Comparison of ENCODE assay signal across 14 cellular contexts in the genomic region with DNA sequence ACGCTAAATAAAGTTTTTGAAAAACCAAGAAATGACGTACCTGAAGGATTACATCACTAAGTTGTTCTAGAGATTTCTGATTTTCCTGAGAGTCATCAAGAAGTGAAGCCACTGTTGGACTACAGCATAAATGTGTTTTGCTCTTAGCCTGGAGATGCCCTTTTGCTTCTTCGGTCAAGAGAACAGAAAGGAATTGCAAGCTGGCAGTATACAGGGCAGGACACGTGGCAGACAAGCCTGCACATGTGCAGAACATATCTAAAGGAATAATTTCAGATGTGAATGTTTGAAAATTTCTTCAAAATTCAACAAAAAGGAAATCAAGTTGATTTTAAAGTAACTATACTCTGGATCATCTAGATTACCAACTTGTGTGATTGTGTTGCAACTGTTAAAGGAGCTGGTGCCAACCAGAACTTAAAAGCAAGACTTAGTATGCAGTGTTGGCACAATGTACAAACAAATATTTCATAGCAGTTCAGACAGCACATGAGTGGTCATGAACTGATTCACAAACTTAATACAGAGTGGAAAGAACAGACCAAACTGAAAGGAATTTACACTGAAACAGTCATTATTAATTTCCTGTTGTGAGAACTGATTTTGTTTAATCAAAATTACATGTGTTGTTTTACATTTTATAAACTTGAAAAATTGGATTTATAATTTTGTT.
DNase-seq lines count a peak whose midpoint lies in the region; ATAC-seq, FAIRE-seq and TF ChIP-seq lines count a peak whose summit lies in the region.
"Had no signal": no experiment of that assay in that cellular context is flagged by ENCODE, and none has a peak within 500 bp of the region (broad histone marks: within the 10 kb centered on the region; RNA-seq: fewer than 3 reads in every experiment).

No MANE protein-coding gene starts in this region.

- H3K27me3 ChIP-seq in GM12878 (replicated peaks in 1 of 2; ENCODE audit: control insufficient read depth in 2 of 2, insufficient read depth in 2 of 2, low read length in 1 of 2) (no peaks in the 10 kb centered on the region), left ventricle myocardium inferior (ENCODE audit: low read depth) (no peaks in the 10 kb centered on the region)
- H3K27me3 ChIP-seq: dorsolateral prefrontal cortex had no signal

- H3K9ac ChIP-seq in GM12878 (ENCODE audit: control insufficient read depth, insufficient read depth, low read length) = no peak overlapping the region

- H3K36me3 ChIP-seq in GM12878 (ENCODE audit: control insufficient read depth in 2 of 2, insufficient read depth in 2 of 2, low read length in 1 of 2) = peaks cover 2 to 10% of the 10 kb centered on the region in 2 experiments; a peak in 3 of 4 replicates
- peaks cover 20% of the 10 kb centered on the region for H3K36me3 ChIP-seq in left ventricle myocardium inferior

- no peaks in the 10 kb centered on the region for H3K4me1 Mint-ChIP-seq in activated T-helper 17 cell treated with anti-CD3 and anti-CD28 coated beads, Interleukin-2, amount 50 U/mL, for 72 hours

- BruUV-seq in GM12878 (replicated peaks; lab: Mats Ljungman, UMichigan) = no TSS peak

- H3K27ac Mint-ChIP-seq in activated T-helper 17 cell treated with anti-CD3 and anti-CD28 coated beads, Interleukin-2, amount 50 U/mL, for 72 hours = no peak overlapping the region
- H3K27ac Mint-ChIP-seq: activated naive CD4-positive, alpha-beta T cell treated with anti-CD3 and anti-CD28 coated beads, Interleukin-2, amount 50 U/mL, for 72 hours; type B pancreatic cell had no signal

- TF ChIP-seq POLR2A in GM12878 (IDR thresholded peaks at IDR 0.05; ENCODE audit: low read depth, low read length) = no peak

- no peaks in the 10 kb centered on the region for H4K20me1 ChIP-seq in GM12878 (ENCODE audit: control insufficient read depth, insufficient read depth)

- no peaks in the 10 kb centered on the region for H3K79me2 ChIP-seq in GM12878 (ENCODE audit: control insufficient read depth, insufficient read depth, low read length)

- no peaks in the 10 kb centered on the region for H3K27me3 Mint-ChIP-seq in activated T-helper 17 cell treated with anti-CD3 and anti-CD28 coated beads, Interleukin-2, amount 50 U/mL, for 72 hours
- H3K27me3 Mint-ChIP-seq: type B pancreatic cell had no signal

- H3K9me3 ChIP-seq in GM12878 (replicated peaks; ENCODE audit: control insufficient read depth, insufficient read depth, low read length) (no peaks in the 10 kb centered on the region), left ventricle myocardium inferior (replicated peaks) (no peaks in the 10 kb centered on the region)

- in situ Hi-C loops in GM12878 (cut with MboI) = no loop called here

- 100% methylated on average over 4 of the region's 4 CpGs for WGBS in GM12878 (ENCODE audit: insufficient coverage, insufficient replicate concordance, low lambda C conversion rate, missing lambda C conversion rate)

- RAD21 ChIA-PET in GM12878 (lab: Charles Lee; ENCODE audit: unreplicated experiment) = no interaction called here

- H3K27ac ChIP-seq in GM12878 (ENCODE audit: control insufficient read depth, insufficient read depth) (no peak overlapping the region), left ventricle myocardium inferior (replicated peaks) (peak overlapping the region; percentile 42), caudate nucleus (ENCODE audit: low read depth, low read length) (no peak overlapping the region)
- H3K27ac ChIP-seq: dorsolateral prefrontal cortex, HL-60 had no signal

- FAIRE-seq in GM12878 (lab: Jason Lieb, UNC) = peak; percentile 27

- peaks cover 30% of the 10 kb centered on the region for H3K36me3 Mint-ChIP-seq in activated T-helper 17 cell treated with anti-CD3 and anti-CD28 coated beads, Interleukin-2, amount 50 U/mL, for 72 hours (ENCODE audit: low read depth)

- no peaks in the 10 kb centered on the region for H3K4me1 ChIP-seq in GM12878 (ENCODE audit: control insufficient read depth, insufficient read depth, low read length)
- peaks cover 32% of the 10 kb centered on the region for H3K4me1 ChIP-seq in left ventricle myocardium inferior

- POLR2A ChIA-PET in GM12878 (lab: Charles Lee) = no interaction called here

- no peak overlapping the region for H2AFZ ChIP-seq in GM12878 (ENCODE audit: control insufficient read depth, low read depth, low read length)

- CTCF ChIA-PET in GM12878 (lab: Yijun Ruan, JAX) = no interaction called here

- TF ChIP-seq RAD21 in GM12878 (IDR thresholded peaks at IDR 0.05; ENCODE audit: insufficient read depth, low read depth, low read length) = no peak

- H3K4me3 Mint-ChIP-seq in activated T-helper 17 cell treated with anti-CD3 and anti-CD28 coated beads, Interleukin-2, amount 50 U/mL, for 72 hours = no peak overlapping the region
- H3K4me3 Mint-ChIP-seq: type B pancreatic cell had no signal

- H3K9me3 Mint-ChIP-seq in activated T-helper 17 cell treated with anti-CD3 and anti-CD28 coated beads, Interleukin-2, amount 50 U/mL, for 72 hours = no peaks in the 10 kb centered on the region
- H3K9me3 Mint-ChIP-seq: activated naive CD4-positive, alpha-beta T cell treated with anti-CD3 and anti-CD28 coated beads, Interleukin-2, amount 50 U/mL, for 72 hours; type B pancreatic cell had no signal

- TF ChIP-seq EP300 in GM12878 (IDR thresholded peaks at IDR 0.05; ENCODE audit: borderline replicate concordance in 1 of 2, control insufficient read depth in 1 of 2, low read depth in 2 of 2, low read length in 2 of 2) = no peak

- intact Hi-C loops in GM12878 (cut with micrococcal nuclease; ENCODE audit: unreplicated experiment) (no loop called here), left ventricle myocardium inferior (cut with micrococcal nuclease) (no loop called here)

- ATAC-seq in GM12878 (no peak), HG02610 (IDR thresholded peaks at IDR 0.05; ENCODE audit: unreplicated experiment) (no peak)
- no peak for ATAC-seq in activated T-helper 17 cell treated with anti-CD3 and anti-CD28 coated beads, Interleukin-2, amount 50 U/mL, for 72 hours (replicated peaks)
- ATAC-seq: activated naive CD4-positive, alpha-beta T cell treated with anti-CD3 and anti-CD28 coated beads, Interleukin-2, amount 50 U/mL, for 72 hours had no signal

- SMC1A ChIA-PET in GM12878 (lab: Charles Lee; ENCODE audit: uncharacterized antibody, unreplicated experiment) = no interaction called here

- TF ChIP-seq CTCF in GM12878 (IDR thresholded peaks at IDR 0.05 in 2 of 3, conservative IDR thresholded peaks at IDR 0.05 in 1 of 3; ENCODE audit: control insufficient read depth in 2 of 3, extremely low read depth in 1 of 3, insufficient read depth in 1 of 3, low read depth in 3 of 3, low read length in 3 of 3) (no peak), left ventricle myocardium inferior (IDR thresholded peaks at IDR 0.05; ENCODE audit: borderline replicate concordance) (no peak)

- no peak overlapping the region for H3K4me3 ChIP-seq in GM12878
- peak overlapping the region; percentile 53 for H3K4me3 ChIP-seq in left ventricle myocardium inferior
- H3K4me3 ChIP-seq: dorsolateral prefrontal cortex had no signal

- DNase-seq in A172 (ENCODE audit: low spot score) (peak; percentile 5), HCEC 1CT (peak; percentile 72), GM12878 (ENCODE audit: low read depth, low spot score) (no peak), left ventricle myocardium inferior (no peak), caudate nucleus (lab: John Stamatoyannopoulos, UW) (no peak), iPS-NIHi7 (ENCODE audit: extremely low spot score) (no peak)
- DNase-seq: dorsolateral prefrontal cortex, NCI-H1092, small intestine had no signal

- no peak overlapping the region for H3K4me2 ChIP-seq in GM12878 (ENCODE audit: control insufficient read depth, insufficient read depth)

TF ChIP-seq in GM12878, 131 proteins besides CTCF, POLR2A, EP300 and RAD21:
- TF ChIP-seq, protein P1, sequence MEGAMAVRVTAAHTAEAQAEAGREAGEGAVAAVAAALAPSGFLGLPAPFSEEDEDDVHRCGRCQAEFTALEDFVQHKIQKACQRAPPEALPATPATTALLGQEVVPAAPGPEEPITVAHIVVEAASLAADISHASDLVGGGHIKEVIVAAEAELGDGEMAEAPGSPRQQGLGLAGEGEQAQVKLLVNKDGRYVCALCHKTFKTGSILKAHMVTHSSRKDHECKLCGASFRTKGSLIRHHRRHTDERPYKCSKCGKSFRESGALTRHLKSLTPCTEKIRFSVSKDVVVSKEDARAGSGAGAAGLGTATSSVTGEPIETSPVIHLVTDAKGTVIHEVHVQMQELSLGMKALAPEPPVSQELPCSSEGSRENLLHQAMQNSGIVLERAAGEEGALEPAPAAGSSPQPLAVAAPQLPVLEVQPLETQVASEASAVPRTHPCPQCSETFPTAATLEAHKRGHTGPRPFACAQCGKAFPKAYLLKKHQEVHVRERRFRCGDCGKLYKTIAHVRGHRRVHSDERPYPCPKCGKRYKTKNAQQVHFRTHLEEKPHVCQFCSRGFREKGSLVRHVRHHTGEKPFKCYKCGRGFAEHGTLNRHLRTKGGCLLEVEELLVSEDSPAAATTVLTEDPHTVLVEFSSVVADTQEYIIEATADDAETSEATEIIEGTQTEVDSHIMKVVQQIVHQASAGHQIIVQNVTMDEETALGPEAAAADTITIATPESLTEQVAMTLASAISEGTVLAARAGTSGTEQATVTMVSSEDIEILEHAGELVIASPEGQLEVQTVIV (IDR thresholded peaks at IDR 0.05; ENCODE audit: borderline replicate concordance, partially characterized antibody) = no peak
- TF ChIP-seq SUZ12 (IDR thresholded peaks at IDR 0.05; ENCODE audit: unreplicated experiment) = no peak
- TF ChIP-seq IKZF1 (conservative IDR thresholded peaks at IDR 0.05) = no peak
- no peak for TF ChIP-seq CREB1 (IDR thresholded peaks at IDR 0.05; ENCODE audit: low read depth)
- TF ChIP-seq NBN (IDR thresholded peaks at IDR 0.05) = no peak
- no peak for TF ChIP-seq CHD2 (IDR thresholded peaks at IDR 0.05; ENCODE audit: borderline replicate concordance, low read depth, low read length)
- TF ChIP-seq KAT2A (conservative IDR thresholded peaks at IDR 0.05; ENCODE audit: control insufficient read depth, low read depth, low read length) = no peak
- no peak for TF ChIP-seq ZZZ3 (IDR thresholded peaks at IDR 0.05; ENCODE audit: control insufficient read depth, insufficient read length, low read depth)
- TF ChIP-seq MEF2A (IDR thresholded peaks at IDR 0.05; ENCODE audit: insufficient read depth, low read depth, low read length) = no peak
- TF ChIP-seq SMAD5 (IDR thresholded peaks at IDR 0.05; ENCODE audit: low read depth) = no peak
- no peak for TF ChIP-seq SMC3 (IDR thresholded peaks at IDR 0.05; ENCODE audit: borderline replicate concordance, low read length)
- no peak for TF ChIP-seq ZNF384 (IDR thresholded peaks at IDR 0.05; ENCODE audit: borderline replicate concordance, low read depth, low read length)

Comparison
In these comparisons a context has a peak if more than half of its experiments do, and no peak if none do; other contexts are left out.
1. DNase-seq: peak in A172 (single experiment) and HCEC 1CT (single experiment); none in GM12878 (single experiment), left ventricle myocardium inferior (single experiment), caudate nucleus (0 of 61) and iPS-NIHi7 (single experiment).